ENCODE assay signal across 1 cellular context in the genomic region with DNA sequence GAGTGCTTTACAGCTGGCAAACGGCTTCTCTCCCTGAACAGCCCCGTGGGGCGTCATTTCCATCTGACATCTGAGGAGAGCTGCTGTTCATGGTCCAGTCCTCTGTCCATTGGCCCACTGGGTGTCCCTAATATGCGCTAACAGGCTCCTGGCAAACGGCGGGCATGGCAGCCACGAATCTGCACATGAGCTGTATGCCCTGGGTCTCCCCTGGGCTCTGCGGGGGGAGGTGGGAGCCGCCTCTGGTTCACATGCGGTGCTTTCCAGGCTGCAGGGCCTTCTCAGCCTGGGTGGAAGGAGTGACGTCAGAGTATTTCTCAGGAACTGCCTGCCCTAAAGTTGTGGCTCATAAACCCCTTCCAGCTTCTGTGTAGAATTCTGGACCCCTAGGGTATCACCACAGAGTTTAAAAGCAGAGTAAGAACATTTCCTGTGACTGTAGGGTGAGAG.
TF ChIP-seq lines count a peak whose summit lies in the region.

No MANE protein-coding gene starts in this region.

TF ChIP-seq in GM12878, 131 proteins besides CTCF, POLR2A, EP300 and RAD21 (continued from another document and continues in another):
- TF ChIP-seq, protein P1, sequence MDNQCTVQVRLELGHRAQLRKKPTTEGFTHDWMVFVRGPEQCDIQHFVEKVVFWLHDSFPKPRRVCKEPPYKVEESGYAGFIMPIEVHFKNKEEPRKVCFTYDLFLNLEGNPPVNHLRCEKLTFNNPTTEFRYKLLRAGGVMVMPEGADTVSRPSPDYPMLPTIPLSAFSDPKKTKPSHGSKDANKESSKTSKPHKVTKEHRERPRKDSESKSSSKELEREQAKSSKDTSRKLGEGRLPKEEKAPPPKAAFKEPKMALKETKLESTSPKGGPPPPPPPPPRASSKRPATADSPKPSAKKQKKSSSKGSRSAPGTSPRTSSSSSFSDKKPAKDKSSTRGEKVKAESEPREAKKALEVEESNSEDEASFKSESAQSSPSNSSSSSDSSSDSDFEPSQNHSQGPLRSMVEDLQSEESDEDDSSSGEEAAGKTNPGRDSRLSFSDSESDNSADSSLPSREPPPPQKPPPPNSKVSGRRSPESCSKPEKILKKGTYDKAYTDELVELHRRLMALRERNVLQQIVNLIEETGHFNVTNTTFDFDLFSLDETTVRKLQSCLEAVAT (IDR thresholded peaks at IDR 0.05), result 0 out of 2 replicates have a peak, but pooled peaks have one; percentile 5
- TF ChIP-seq ZNF207 (IDR thresholded peaks at IDR 0.05; ENCODE audit: borderline replicate concordance) (no peak), POLR2AphosphoS5 (IDR thresholded peaks at IDR 0.05; ENCODE audit: low read length) (no peak), RCOR1 (conservative IDR thresholded peaks at IDR 0.05; ENCODE audit: low read depth, low read length) (no peak), NFYA (IDR thresholded peaks at IDR 0.05; ENCODE audit: borderline replicate concordance, low read depth, low read length) (no peak), RBBP5 (conservative IDR thresholded peaks at IDR 0.05) (no peak), NFIC (IDR thresholded peaks at IDR 0.05; ENCODE audit: low read depth, low read length) (peak; percentile 32; the same call in 1 of the 2 replicates), HDGF (IDR thresholded peaks at IDR 0.05) (peak; percentile 16; the same call in 1 of the 2 replicates), MTA3 (IDR thresholded peaks at IDR 0.05; ENCODE audit: borderline replicate concordance, low read length) (no peak; the same call in 1 of the 2 replicates), ESRRA (IDR thresholded peaks at IDR 0.05; ENCODE audit: low read length) (no peak), IKZF1 (conservative IDR thresholded peaks at IDR 0.05) (peak; percentile 74), BHLHE40 (IDR thresholded peaks at IDR 0.05; ENCODE audit: borderline replicate concordance in 1 of 2, low read depth in 2 of 2, low read length in 1 of 2) (peak; percentile 59 to 79; a peak in 3 of 4 replicates), LARP7 (IDR thresholded peaks at IDR 0.05) (no peak), NBN (IDR thresholded peaks at IDR 0.05) (peak; percentile 77), EED (IDR thresholded peaks at IDR 0.05; ENCODE audit: low read depth) (peak; percentile 75), BRCA1 (IDR thresholded peaks at IDR 0.05; ENCODE audit: low read depth, low read length) (no peak), KLF5 (IDR thresholded peaks at IDR 0.05; ENCODE audit: partially characterized antibody) (no peak), STAT3 (IDR thresholded peaks at IDR 0.05; ENCODE audit: low read depth, low read length) (no peak), BCL11A (IDR thresholded peaks at IDR 0.05; ENCODE audit: low read depth, low read length) (0 out of 2 replicates have a peak, but pooled peaks have one; percentile 5)
- TF ChIP-seq, protein P2, sequence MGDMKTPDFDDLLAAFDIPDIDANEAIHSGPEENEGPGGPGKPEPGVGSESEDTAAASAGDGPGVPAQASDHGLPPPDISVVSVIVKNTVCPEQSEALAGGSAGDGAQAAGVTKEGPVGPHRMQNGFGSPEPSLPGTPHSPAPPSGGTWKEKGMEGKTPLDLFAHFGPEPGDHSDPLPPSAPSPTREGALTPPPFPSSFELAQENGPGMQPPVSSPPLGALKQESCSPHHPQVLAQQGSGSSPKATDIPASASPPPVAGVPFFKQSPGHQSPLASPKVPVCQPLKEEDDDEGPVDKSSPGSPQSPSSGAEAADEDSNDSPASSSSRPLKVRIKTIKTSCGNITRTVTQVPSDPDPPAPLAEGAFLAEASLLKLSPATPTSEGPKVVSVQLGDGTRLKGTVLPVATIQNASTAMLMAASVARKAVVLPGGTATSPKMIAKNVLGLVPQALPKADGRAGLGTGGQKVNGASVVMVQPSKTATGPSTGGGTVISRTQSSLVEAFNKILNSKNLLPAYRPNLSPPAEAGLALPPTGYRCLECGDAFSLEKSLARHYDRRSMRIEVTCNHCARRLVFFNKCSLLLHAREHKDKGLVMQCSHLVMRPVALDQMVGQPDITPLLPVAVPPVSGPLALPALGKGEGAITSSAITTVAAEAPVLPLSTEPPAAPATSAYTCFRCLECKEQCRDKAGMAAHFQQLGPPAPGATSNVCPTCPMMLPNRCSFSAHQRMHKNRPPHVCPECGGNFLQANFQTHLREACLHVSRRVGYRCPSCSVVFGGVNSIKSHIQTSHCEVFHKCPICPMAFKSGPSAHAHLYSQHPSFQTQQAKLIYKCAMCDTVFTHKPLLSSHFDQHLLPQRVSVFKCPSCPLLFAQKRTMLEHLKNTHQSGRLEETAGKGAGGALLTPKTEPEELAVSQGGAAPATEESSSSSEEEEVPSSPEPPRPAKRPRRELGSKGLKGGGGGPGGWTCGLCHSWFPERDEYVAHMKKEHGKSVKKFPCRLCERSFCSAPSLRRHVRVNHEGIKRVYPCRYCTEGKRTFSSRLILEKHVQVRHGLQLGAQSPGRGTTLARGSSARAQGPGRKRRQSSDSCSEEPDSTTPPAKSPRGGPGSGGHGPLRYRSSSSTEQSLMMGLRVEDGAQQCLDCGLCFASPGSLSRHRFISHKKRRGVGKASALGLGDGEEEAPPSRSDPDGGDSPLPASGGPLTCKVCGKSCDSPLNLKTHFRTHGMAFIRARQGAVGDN (IDR thresholded peaks at IDR 0.05), result peak; percentile 86
- TF ChIP-seq, protein P3, sequence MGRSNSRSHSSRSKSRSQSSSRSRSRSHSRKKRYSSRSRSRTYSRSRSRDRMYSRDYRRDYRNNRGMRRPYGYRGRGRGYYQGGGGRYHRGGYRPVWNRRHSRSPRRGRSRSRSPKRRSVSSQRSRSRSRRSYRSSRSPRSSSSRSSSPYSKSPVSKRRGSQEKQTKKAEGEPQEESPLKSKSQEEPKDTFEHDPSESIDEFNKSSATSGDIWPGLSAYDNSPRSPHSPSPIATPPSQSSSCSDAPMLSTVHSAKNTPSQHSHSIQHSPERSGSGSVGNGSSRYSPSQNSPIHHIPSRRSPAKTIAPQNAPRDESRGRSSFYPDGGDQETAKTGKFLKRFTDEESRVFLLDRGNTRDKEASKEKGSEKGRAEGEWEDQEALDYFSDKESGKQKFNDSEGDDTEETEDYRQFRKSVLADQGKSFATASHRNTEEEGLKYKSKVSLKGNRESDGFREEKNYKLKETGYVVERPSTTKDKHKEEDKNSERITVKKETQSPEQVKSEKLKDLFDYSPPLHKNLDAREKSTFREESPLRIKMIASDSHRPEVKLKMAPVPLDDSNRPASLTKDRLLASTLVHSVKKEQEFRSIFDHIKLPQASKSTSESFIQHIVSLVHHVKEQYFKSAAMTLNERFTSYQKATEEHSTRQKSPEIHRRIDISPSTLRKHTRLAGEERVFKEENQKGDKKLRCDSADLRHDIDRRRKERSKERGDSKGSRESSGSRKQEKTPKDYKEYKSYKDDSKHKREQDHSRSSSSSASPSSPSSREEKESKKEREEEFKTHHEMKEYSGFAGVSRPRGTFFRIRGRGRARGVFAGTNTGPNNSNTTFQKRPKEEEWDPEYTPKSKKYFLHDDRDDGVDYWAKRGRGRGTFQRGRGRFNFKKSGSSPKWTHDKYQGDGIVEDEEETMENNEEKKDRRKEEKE (IDR thresholded peaks at IDR 0.05), result no peak
- TF ChIP-seq, protein P4, sequence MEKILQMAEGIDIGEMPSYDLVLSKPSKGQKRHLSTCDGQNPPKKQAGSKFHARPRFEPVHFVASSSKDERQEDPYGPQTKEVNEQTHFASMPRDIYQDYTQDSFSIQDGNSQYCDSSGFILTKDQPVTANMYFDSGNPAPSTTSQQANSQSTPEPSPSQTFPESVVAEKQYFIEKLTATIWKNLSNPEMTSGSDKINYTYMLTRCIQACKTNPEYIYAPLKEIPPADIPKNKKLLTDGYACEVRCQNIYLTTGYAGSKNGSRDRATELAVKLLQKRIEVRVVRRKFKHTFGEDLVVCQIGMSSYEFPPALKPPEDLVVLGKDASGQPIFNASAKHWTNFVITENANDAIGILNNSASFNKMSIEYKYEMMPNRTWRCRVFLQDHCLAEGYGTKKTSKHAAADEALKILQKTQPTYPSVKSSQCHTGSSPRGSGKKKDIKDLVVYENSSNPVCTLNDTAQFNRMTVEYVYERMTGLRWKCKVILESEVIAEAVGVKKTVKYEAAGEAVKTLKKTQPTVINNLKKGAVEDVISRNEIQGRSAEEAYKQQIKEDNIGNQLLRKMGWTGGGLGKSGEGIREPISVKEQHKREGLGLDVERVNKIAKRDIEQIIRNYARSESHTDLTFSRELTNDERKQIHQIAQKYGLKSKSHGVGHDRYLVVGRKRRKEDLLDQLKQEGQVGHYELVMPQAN (conservative IDR thresholded peaks at IDR 0.05), result no peak
- TF ChIP-seq, protein P5, sequence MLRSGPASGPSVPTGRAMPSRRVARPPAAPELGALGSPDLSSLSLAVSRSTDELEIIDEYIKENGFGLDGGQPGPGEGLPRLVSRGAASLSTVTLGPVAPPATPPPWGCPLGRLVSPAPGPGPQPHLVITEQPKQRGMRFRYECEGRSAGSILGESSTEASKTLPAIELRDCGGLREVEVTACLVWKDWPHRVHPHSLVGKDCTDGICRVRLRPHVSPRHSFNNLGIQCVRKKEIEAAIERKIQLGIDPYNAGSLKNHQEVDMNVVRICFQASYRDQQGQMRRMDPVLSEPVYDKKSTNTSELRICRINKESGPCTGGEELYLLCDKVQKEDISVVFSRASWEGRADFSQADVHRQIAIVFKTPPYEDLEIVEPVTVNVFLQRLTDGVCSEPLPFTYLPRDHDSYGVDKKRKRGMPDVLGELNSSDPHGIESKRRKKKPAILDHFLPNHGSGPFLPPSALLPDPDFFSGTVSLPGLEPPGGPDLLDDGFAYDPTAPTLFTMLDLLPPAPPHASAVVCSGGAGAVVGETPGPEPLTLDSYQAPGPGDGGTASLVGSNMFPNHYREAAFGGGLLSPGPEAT (IDR thresholded peaks at IDR 0.05; ENCODE audit: low read depth), result peak; percentile 90
- TF ChIP-seq, protein P6, sequence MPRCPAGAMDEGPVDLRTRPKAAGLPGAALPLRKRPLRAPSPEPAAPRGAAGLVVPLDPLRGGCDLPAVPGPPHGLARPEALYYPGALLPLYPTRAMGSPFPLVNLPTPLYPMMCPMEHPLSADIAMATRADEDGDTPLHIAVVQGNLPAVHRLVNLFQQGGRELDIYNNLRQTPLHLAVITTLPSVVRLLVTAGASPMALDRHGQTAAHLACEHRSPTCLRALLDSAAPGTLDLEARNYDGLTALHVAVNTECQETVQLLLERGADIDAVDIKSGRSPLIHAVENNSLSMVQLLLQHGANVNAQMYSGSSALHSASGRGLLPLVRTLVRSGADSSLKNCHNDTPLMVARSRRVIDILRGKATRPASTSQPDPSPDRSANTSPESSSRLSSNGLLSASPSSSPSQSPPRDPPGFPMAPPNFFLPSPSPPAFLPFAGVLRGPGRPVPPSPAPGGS (IDR thresholded peaks at IDR 0.05; ENCODE audit: borderline replicate concordance, insufficient read depth, low read depth, low read length, poor library complexity, severe bottlenecking), result no peak
- TF ChIP-seq, protein P7, sequence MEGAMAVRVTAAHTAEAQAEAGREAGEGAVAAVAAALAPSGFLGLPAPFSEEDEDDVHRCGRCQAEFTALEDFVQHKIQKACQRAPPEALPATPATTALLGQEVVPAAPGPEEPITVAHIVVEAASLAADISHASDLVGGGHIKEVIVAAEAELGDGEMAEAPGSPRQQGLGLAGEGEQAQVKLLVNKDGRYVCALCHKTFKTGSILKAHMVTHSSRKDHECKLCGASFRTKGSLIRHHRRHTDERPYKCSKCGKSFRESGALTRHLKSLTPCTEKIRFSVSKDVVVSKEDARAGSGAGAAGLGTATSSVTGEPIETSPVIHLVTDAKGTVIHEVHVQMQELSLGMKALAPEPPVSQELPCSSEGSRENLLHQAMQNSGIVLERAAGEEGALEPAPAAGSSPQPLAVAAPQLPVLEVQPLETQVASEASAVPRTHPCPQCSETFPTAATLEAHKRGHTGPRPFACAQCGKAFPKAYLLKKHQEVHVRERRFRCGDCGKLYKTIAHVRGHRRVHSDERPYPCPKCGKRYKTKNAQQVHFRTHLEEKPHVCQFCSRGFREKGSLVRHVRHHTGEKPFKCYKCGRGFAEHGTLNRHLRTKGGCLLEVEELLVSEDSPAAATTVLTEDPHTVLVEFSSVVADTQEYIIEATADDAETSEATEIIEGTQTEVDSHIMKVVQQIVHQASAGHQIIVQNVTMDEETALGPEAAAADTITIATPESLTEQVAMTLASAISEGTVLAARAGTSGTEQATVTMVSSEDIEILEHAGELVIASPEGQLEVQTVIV (IDR thresholded peaks at IDR 0.05; ENCODE audit: borderline replicate concordance, partially characterized antibody), result no peak
- TF ChIP-seq, protein P8, sequence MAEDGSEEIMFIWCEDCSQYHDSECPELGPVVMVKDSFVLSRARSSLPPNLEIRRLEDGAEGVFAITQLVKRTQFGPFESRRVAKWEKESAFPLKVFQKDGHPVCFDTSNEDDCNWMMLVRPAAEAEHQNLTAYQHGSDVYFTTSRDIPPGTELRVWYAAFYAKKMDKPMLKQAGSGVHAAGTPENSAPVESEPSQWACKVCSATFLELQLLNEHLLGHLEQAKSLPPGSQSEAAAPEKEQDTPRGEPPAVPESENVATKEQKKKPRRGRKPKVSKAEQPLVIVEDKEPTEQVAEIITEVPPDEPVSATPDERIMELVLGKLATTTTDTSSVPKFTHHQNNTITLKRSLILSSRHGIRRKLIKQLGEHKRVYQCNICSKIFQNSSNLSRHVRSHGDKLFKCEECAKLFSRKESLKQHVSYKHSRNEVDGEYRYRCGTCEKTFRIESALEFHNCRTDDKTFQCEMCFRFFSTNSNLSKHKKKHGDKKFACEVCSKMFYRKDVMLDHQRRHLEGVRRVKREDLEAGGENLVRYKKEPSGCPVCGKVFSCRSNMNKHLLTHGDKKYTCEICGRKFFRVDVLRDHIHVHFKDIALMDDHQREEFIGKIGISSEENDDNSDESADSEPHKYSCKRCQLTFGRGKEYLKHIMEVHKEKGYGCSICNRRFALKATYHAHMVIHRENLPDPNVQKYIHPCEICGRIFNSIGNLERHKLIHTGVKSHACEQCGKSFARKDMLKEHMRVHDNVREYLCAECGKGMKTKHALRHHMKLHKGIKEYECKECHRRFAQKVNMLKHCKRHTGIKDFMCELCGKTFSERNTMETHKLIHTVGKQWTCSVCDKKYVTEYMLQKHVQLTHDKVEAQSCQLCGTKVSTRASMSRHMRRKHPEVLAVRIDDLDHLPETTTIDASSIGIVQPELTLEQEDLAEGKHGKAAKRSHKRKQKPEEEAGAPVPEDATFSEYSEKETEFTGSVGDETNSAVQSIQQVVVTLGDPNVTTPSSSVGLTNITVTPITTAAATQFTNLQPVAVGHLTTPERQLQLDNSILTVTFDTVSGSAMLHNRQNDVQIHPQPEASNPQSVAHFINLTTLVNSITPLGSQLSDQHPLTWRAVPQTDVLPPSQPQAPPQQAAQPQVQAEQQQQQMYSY (CRISPR knock-in tag; IDR thresholded peaks at IDR 0.05), result no peak
